Comparison of ENCODE assay signal across 1 cellular context in the genomic region with DNA sequence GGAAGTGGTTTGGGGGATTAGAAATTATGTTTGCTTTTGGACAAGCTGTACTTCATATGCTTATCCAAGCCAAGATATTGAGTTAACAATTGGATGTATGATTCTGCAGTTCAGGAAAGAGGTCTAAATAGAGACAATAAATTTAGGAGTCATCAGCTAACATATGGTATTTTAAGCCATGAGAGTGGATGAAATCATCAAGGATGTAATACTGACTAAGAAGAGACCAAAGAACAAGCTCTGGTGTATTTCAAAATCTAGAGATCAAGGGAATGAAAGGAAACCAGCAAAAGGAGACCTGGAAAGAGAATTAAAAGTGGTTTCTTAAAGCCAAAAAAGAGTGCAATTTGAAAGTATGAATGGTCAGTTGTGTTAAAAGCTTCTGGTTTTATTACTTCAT.
TF ChIP-seq lines count a peak whose summit lies in the region.

No MANE protein-coding gene starts in this region.

TF ChIP-seq in GM23338, 12 proteins besides CTCF, POLR2A, EP300 and RAD21 (continued from another document):
- TF ChIP-seq, protein P1, sequence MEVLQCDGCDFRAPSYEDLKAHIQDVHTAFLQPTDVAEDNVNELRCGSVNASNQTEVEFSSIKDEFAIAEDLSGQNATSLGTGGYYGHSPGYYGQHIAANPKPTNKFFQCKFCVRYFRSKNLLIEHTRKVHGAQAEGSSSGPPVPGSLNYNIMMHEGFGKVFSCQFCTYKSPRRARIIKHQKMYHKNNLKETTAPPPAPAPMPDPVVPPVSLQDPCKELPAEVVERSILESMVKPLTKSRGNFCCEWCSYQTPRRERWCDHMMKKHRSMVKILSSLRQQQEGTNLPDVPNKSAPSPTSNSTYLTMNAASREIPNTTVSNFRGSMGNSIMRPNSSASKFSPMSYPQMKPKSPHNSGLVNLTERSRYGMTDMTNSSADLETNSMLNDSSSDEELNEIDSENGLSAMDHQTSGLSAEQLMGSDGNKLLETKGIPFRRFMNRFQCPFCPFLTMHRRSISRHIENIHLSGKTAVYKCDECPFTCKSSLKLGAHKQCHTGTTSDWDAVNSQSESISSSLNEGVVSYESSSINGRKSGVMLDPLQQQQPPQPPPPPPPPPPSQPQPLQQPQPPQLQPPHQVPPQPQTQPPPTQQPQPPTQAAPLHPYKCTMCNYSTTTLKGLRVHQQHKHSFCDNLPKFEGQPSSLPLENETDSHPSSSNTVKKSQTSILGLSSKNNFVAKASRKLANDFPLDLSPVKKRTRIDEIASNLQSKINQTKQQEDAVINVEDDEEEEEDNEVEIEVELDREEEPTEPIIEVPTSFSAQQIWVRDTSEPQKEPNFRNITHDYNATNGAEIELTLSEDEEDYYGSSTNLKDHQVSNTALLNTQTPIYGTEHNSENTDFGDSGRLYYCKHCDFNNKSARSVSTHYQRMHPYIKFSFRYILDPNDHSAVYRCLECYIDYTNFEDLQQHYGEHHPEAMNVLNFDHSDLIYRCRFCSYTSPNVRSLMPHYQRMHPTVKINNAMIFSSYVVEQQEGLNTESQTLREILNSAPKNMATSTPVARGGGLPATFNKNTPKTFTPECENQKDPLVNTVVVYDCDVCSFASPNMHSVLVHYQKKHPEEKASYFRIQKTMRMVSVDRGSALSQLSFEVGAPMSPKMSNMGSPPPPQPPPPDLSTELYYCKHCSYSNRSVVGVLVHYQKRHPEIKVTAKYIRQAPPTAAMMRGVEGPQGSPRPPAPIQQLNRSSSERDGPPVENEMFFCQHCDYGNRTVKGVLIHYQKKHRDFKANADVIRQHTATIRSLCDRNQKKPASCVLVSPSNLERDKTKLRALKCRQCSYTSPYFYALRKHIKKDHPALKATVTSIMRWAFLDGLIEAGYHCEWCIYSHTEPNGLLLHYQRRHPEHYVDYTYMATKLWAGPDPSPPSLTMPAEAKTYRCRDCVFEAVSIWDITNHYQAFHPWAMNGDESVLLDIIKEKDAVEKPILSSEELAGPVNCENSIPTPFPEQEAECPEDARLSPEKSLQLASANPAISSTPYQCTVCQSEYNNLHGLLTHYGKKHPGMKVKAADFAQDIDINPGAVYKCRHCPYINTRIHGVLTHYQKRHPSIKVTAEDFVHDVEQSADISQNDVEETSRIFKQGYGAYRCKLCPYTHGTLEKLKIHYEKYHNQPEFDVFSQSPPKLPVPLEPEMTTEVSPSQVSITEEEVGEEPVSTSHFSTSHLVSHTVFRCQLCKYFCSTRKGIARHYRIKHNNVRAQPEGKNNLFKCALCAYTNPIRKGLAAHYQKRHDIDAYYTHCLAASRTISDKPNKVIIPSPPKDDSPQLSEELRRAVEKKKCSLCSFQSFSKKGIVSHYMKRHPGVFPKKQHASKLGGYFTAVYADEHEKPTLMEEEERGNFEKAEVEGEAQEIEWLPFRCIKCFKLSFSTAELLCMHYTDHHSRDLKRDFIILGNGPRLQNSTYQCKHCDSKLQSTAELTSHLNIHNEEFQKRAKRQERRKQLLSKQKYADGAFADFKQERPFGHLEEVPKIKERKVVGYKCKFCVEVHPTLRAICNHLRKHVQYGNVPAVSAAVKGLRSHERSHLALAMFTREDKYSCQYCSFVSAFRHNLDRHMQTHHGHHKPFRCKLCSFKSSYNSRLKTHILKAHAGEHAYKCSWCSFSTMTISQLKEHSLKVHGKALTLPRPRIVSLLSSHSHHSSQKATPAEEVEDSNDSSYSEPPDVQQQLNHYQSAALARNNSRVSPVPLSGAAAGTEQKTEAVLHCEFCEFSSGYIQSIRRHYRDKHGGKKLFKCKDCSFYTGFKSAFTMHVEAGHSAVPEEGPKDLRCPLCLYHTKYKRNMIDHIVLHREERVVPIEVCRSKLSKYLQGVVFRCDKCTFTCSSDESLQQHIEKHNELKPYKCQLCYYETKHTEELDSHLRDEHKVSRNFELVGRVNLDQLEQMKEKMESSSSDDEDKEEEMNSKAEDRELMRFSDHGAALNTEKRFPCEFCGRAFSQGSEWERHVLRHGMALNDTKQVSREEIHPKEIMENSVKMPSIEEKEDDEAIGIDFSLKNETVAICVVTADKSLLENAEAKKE (CRISPR knock-in tag; IDR thresholded peaks at IDR 0.05) = no peak
